ENCODE assay signal across 9 cellular contexts in genomic region chr20:46552460-46553420, GRCh38. TPM values are rescaled to one million over a fixed set of nuclear protein-coding genes. Genes with fewer than 3 reads are reported as not detected.
DNase-seq lines count a peak whose midpoint lies in the region; ATAC-seq and TF ChIP-seq lines count a peak whose summit lies in the region.
"Had no signal": no experiment of that assay in that cellular context is flagged by ENCODE, and none has a peak within 500 bp of the region (broad histone marks: within the 10 kb centered on the region; RNA-seq: fewer than 3 reads in every experiment).

No MANE protein-coding gene starts in this region.

- H3K36me3 Mint-ChIP-seq in progenitor cell of endocrine pancreas (ENCODE audit: insufficient read depth), result no peaks in the 10 kb centered on the region
- H3K36me3 Mint-ChIP-seq: brain had no signal

- no peak overlapping the region for H3K4me3 Mint-ChIP-seq in progenitor cell of endocrine pancreas (ENCODE audit: low read depth)
- H3K4me3 Mint-ChIP-seq: brain had no signal

- 55 to 57% methylated on average over 3 to 4 of the region's 4 CpGs for WGBS in esophagus squamous epithelium, 2 donors

- H3K9me3 ChIP-seq in Loucy (ENCODE audit: insufficient read depth, low read depth, low read length) (no peaks in the 10 kb centered on the region), esophagus squamous epithelium (no peaks in the 10 kb centered on the region)

- H3F3A ChIP-seq in Loucy (ENCODE audit: low read depth), result peaks cover 9% of the 10 kb centered on the region; the same call in 1 of the 2 replicates

- no peaks in the 10 kb centered on the region for H4K20me1 ChIP-seq in Loucy (ENCODE audit: insufficient read depth, low read length, poor library complexity, severe bottlenecking)

- H3K27me3 ChIP-seq in Loucy (ENCODE audit: insufficient read depth, low read length, poor library complexity, severe bottlenecking), result no peaks in the 10 kb centered on the region
- H3K27me3 ChIP-seq in esophagus squamous epithelium, result peaks cover 0 to 19% (median 0%) of the 10 kb centered on the region in 4 donors

- H3K9me2 ChIP-seq in Loucy (replicated peaks; ENCODE audit: low read depth, low read length), result no peaks in the 10 kb centered on the region

- peak overlapping the region; percentile 92 for H3K4me2 ChIP-seq in Loucy (ENCODE audit: low read depth, low read length, poor library complexity, severe bottlenecking)

- H3K4me3 ChIP-seq in Loucy (ENCODE audit: low read length, poor library complexity, severe bottlenecking) (peak overlapping the region; percentile 68), esophagus squamous epithelium (no peak overlapping the region)

- H3K27ac ChIP-seq in esophagus squamous epithelium, result no peak overlapping the region

- no peak for TF ChIP-seq CTCF in Loucy (conservative IDR thresholded peaks at IDR 0.05; ENCODE audit: low read length)
- no peak for TF ChIP-seq CTCF in progenitor cell of endocrine pancreas (IDR thresholded peaks at IDR 0.05; ENCODE audit: unreplicated experiment)
- no peak for TF ChIP-seq CTCF in esophagus squamous epithelium (IDR thresholded peaks at IDR 0.05)

- H3K27ac Mint-ChIP-seq in progenitor cell of endocrine pancreas, result no peak overlapping the region

- H2AFZ ChIP-seq in Loucy (ENCODE audit: low read length), result no peak overlapping the region

- intact Hi-C loops in esophagus squamous epithelium (cut with DNase I), result no loop called here

- H3K4me1 ChIP-seq in Loucy (ENCODE audit: insufficient read depth, low read length, poor library complexity, severe bottlenecking) (peaks cover 80% of the 10 kb centered on the region), esophagus squamous epithelium (no peaks in the 10 kb centered on the region)

- peaks cover 3% of the 10 kb centered on the region for H3K27me3 Mint-ChIP-seq in progenitor cell of endocrine pancreas
- H3K27me3 Mint-ChIP-seq: brain had no signal

- TF ChIP-seq POLR2A in esophagus squamous epithelium (IDR thresholded peaks at IDR 0.05), result no peak

- H3K36me3 ChIP-seq in Loucy (ENCODE audit: insufficient read depth, low read length) (no peaks in the 10 kb centered on the region), esophagus squamous epithelium (no peaks in the 10 kb centered on the region)

- H3K4me1 Mint-ChIP-seq in progenitor cell of endocrine pancreas (ENCODE audit: low read depth), result no peaks in the 10 kb centered on the region

- peak; percentile 75 for ATAC-seq in GM21576 (IDR thresholded peaks at IDR 0.05; ENCODE audit: unreplicated experiment)

- DNase-seq in GDM1 (lab: John Stamatoyannopoulos, UW) (peak; percentile 74), cerebellum (ENCODE audit: low spot score) (peak; percentile 40), progenitor cell of endocrine pancreas (ENCODE audit: low spot score, unreplicated experiment) (no peak), NCI-H1105 treated with DMSO at 0.1 percent for 48 hours (lab: John Stamatoyannopoulos, UW) (no peak), NCI-H2029 treated with DMSO at 0.1 percent for 48 hours (lab: John Stamatoyannopoulos, UW) (no peak), esophagus squamous epithelium (lab: John Stamatoyannopoulos, UW) (no peak)

- no peaks in the 10 kb centered on the region for H3K79me2 ChIP-seq in Loucy (ENCODE audit: insufficient read depth, low read length)

- peak overlapping the region; percentile 78 for H3K9ac ChIP-seq in Loucy (ENCODE audit: low read depth, low read length, poor library complexity, severe bottlenecking)

- H3K9me3 Mint-ChIP-seq in progenitor cell of endocrine pancreas (ENCODE audit: low read depth), result no peaks in the 10 kb centered on the region
- H3K9me3 Mint-ChIP-seq: brain had no signal

RNA-seq across cellular contexts. Expression of gene OCSTAMP, which starts 2.3 kb away (rescaled TPM):
- total RNA-seq in cerebellum (not detected), progenitor cell of endocrine pancreas (not detected in 2 replicates), esophagus squamous epithelium (not detected)

RNA-seq across cellular contexts. Expression of gene ZNF334, which starts 39.4 kb away (rescaled TPM):
- total RNA-seq in cerebellum (30.8 TPM), progenitor cell of endocrine pancreas (38.0 and 38.7 TPM in 2 replicates), esophagus squamous epithelium (1 to 10 TPM in 2 of 4 donors, under 1 TPM in 2; 0.27 to 1.1 (median 0.90) TPM)

Comparison
In these comparisons a context has a peak if more than half of its experiments do, and no peak if none do; other contexts are left out.
1. DNase-seq: peak in GDM1 (single experiment) and cerebellum (single experiment); none in progenitor cell of endocrine pancreas (single experiment), NCI-H1105 treated with DMSO at 0.1 percent for 48 hours (single experiment), NCI-H2029 treated with DMSO at 0.1 percent for 48 hours (single experiment) and esophagus squamous epithelium (single experiment).
2. RNA of gene ZNF334, which starts 39.4 kb away (total RNA-seq): 38.0 to 38.7 TPM in progenitor cell of endocrine pancreas and 30.8 TPM in cerebellum (single experiment); 0.27 to 1.1 TPM in esophagus squamous epithelium; every median in the first group is over 10 times any median in the second.